ENCODE assay signal across 17 cellular contexts in genomic region chr9:116564266-116564793, GRCh38.
DNase-seq lines count a peak whose midpoint lies in the region; ATAC-seq and TF ChIP-seq lines count a peak whose summit lies in the region.
"Had no signal": no experiment of that assay in that cellular context is flagged by ENCODE, and none has a peak within 500 bp of the region (broad histone marks: within the 10 kb centered on the region; RNA-seq: fewer than 3 reads in every experiment).

No MANE protein-coding gene starts in this region.

- H3K9me1 ChIP-seq in IMR-90 (ENCODE audit: insufficient read depth, low read length), result no peaks in the 10 kb centered on the region; the same call in 1 of the 2 replicates

- H4K5ac ChIP-seq in IMR-90 (ENCODE audit: low read depth, low read length), result no peak overlapping the region

- no peak overlapping the region for H3K14ac ChIP-seq in IMR-90 (replicated peaks; ENCODE audit: low read depth, low read length)

- H3K4me2 ChIP-seq in IMR-90 (ENCODE audit: low read depth, low read length), result no peak overlapping the region
- H3K4me2 ChIP-seq: BLaER1, GM23338 had no signal

- no peaks in the 10 kb centered on the region; the same call in 1 of the 2 replicates for H3K27me3 ChIP-seq in IMR-90 (ENCODE audit: control insufficient read depth, insufficient read depth, low read length)
- H3K27me3 ChIP-seq: BLaER1 had no signal

- in situ Hi-C loops in Caki2 (cut with HindIII; ENCODE audit: low pct_unique_long_range_greater_than_20kb, low sequenced_read_pairs) (no loop called here), IMR-90 (cut with MboI; ENCODE audit: low sequenced_read_pairs) (no loop called here)

- no peak overlapping the region for H4K91ac ChIP-seq in IMR-90 (ENCODE audit: insufficient read depth, low read depth, low read length)

- intact Hi-C loops in IMR-90 (cut with micrococcal nuclease), result no loop called here

- CTCF ChIA-PET in IMR-90 (lab: Yijun Ruan, JAX), result interaction anchor here (0.7 kb wide), 1 partner anchor 12 kb away, joined by 3 read pairs; no protein-coding TSS in a partner anchor

- no peak overlapping the region for H2BK20ac ChIP-seq in IMR-90 (ENCODE audit: low read depth, low read length)

- no peak overlapping the region for H3K27ac ChIP-seq in IMR-90 (ENCODE audit: insufficient read depth, low read length)
- H3K27ac ChIP-seq: BLaER1, C4-2B had no signal

- no peak for TF ChIP-seq CTCF in IMR-90 (conservative IDR thresholded peaks at IDR 0.05; ENCODE audit: low read depth, low read length)

- no peaks in the 10 kb centered on the region for H4K20me1 ChIP-seq in IMR-90 (ENCODE audit: insufficient read depth, low read length)
- H4K20me1 ChIP-seq: BLaER1 had no signal

- dilution Hi-C loops in IMR-90 (cut with HindIII; ENCODE audit: low sequenced_read_pairs, unreplicated experiment), result no loop called here

- H2AFZ ChIP-seq in IMR-90 (replicated peaks; ENCODE audit: low read length, poor library complexity), result no peak overlapping the region
- H2AFZ ChIP-seq: GM23338 had no signal

- H3K4ac ChIP-seq in IMR-90 (ENCODE audit: low read depth, low read length), result no peak overlapping the region

- H2AK5ac ChIP-seq in IMR-90 (ENCODE audit: low read depth, low read length), result 0 out of 2 replicates have a peak overlapping the region, but pooled peaks have one; percentile 2

- H2AK9ac ChIP-seq in IMR-90 (replicated peaks; ENCODE audit: low read depth, low read length, poor library complexity), result no peak overlapping the region

- H3K56ac ChIP-seq in IMR-90 (ENCODE audit: extremely low read depth, insufficient read depth, low read length), result no peak overlapping the region

- TF ChIP-seq RAD21 in IMR-90 (IDR thresholded peaks at IDR 0.05; ENCODE audit: low read length), result no peak

- H3K4me1 ChIP-seq in IMR-90 (ENCODE audit: control insufficient read depth, insufficient read depth, low read length), result peaks cover 3% of the 10 kb centered on the region; the same call in 1 of the 2 replicates
- H3K4me1 ChIP-seq: BLaER1, HAP-1 had no signal

- H2BK120ac ChIP-seq in IMR-90 (ENCODE audit: low read depth, low read length), result no peak overlapping the region

- no peak overlapping the region for H3K23ac ChIP-seq in IMR-90 (ENCODE audit: low read depth, low read length)

- no peaks in the 10 kb centered on the region for H3K79me1 ChIP-seq in IMR-90 (ENCODE audit: low read depth in 1 of 2, low read length in 2 of 2)

- H3K9me3 ChIP-seq in IMR-90 (ENCODE audit: control insufficient read depth, insufficient read depth, low read length), result no peaks in the 10 kb centered on the region
- H3K9me3 ChIP-seq: BLaER1, HAP-1 had no signal

- no peak overlapping the region for H2BK5ac ChIP-seq in IMR-90 (ENCODE audit: low read depth, low read length, poor library complexity, severe bottlenecking)

- H2BK15ac ChIP-seq in IMR-90 (ENCODE audit: low read depth, low read length), result no peak overlapping the region

- TF ChIP-seq POLR2A in IMR-90 (IDR thresholded peaks at IDR 0.05; ENCODE audit: low read depth, low read length), result no peak

- H3K4me3 ChIP-seq in IMR-90 (ENCODE audit: insufficient read depth, low read depth, low read length), result no peak overlapping the region
- H3K4me3 ChIP-seq: BLaER1, GM23338, HAP-1 had no signal

- no TSS peak for BruUV-seq in IMR-90 (replicated peaks; lab: Mats Ljungman, UMichigan)

- H3K18ac ChIP-seq in IMR-90 (ENCODE audit: low read depth, low read length), result no peak overlapping the region

- WGBS in IMR-90 (ENCODE audit: extremely low coverage in 2 of 2, insufficient read length in 1 of 2), 2 experiments, result 95% methylated on average over 2 of the region's 3 CpGs; no CpG with 5 or more reads in 1 of the 2 experiments

- H3K9ac ChIP-seq in IMR-90 (ENCODE audit: low read depth, low read length), result no peak overlapping the region
- H3K9ac ChIP-seq: BLaER1 had no signal

- POLR2A ChIA-PET in IMR-90 (lab: Charles Lee; ENCODE audit: unreplicated experiment), result interaction anchor here (0.5 kb wide), 1 partner anchor 15 kb away, joined by 3 read pairs; no protein-coding TSS in a partner anchor

- DNase-seq in Caki2 (ENCODE audit: low read depth) (peak; percentile 94), IMR-90 (no peak), kidney tubule cell (ENCODE audit: low spot score) (peak; percentile 8), RPMI8226 (no peak), amygdala (lab: John Stamatoyannopoulos, UW) (no peak), CD1c-positive myeloid dendritic cell (ENCODE audit: extremely low spot score) (no peak)
- DNase-seq: Calu3; CD4-positive, alpha-beta T cell; CD8-positive, alpha-beta memory T cell; DMS53; DMS79 treated with DMSO at 0.1 percent for 48 hours; GF-D8; HFFc6 had no signal

- ATAC-seq in IMR-90 (ENCODE audit: low read depth), result no peak
- ATAC-seq: GM23338 had no signal

- H4K8ac ChIP-seq in IMR-90 (ENCODE audit: low read depth in 2 of 2, low read length in 2 of 2), result no peak overlapping the region

- H3K36me3 ChIP-seq in IMR-90 (ENCODE audit: control insufficient read depth, insufficient read depth, low read length), result no peaks in the 10 kb centered on the region
- H3K36me3 ChIP-seq: BLaER1, HAP-1 had no signal

TF ChIP-seq in IMR-90, 13 proteins besides CTCF, POLR2A, EP300 and RAD21:
- TF ChIP-seq MAFK (IDR thresholded peaks at IDR 0.05; ENCODE audit: low read depth, low read length), result no peak
- TF ChIP-seq CEBPB (IDR thresholded peaks at IDR 0.05; ENCODE audit: low read depth, low read length), result no peak
- TF ChIP-seq, protein P1, sequence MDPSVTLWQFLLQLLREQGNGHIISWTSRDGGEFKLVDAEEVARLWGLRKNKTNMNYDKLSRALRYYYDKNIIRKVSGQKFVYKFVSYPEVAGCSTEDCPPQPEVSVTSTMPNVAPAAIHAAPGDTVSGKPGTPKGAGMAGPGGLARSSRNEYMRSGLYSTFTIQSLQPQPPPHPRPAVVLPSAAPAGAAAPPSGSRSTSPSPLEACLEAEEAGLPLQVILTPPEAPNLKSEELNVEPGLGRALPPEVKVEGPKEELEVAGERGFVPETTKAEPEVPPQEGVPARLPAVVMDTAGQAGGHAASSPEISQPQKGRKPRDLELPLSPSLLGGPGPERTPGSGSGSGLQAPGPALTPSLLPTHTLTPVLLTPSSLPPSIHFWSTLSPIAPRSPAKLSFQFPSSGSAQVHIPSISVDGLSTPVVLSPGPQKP (IDR thresholded peaks at IDR 0.05; ENCODE audit: borderline replicate concordance, low read depth, low read length), result no peak
- no peak for TF ChIP-seq RFX5 (IDR thresholded peaks at IDR 0.05; ENCODE audit: low read depth, low read length)
- no peak for TF ChIP-seq MAZ (IDR thresholded peaks at IDR 0.05; ENCODE audit: borderline replicate concordance, low read depth, low read length)
- TF ChIP-seq FOS (IDR thresholded peaks at IDR 0.05; ENCODE audit: low read depth, low read length), result no peak
- TF ChIP-seq SMC3 (IDR thresholded peaks at IDR 0.05; ENCODE audit: low read depth, low read length), result no peak
- no peak for TF ChIP-seq NFE2L2 (IDR thresholded peaks at IDR 0.05; ENCODE audit: low read depth, low read length)
- TF ChIP-seq CHD1 (IDR thresholded peaks at IDR 0.05; ENCODE audit: low read depth, low read length), result no peak
- TF ChIP-seq USF2 (IDR thresholded peaks at IDR 0.05; ENCODE audit: low read depth, low read length), result no peak
- no peak for TF ChIP-seq RCOR1 (IDR thresholded peaks at IDR 0.05; ENCODE audit: insufficient replicate concordance, low read length)
- TF ChIP-seq BHLHE40 (IDR thresholded peaks at IDR 0.05; ENCODE audit: low read depth, low read length), result no peak
- no peak for TF ChIP-seq MXI1 (IDR thresholded peaks at IDR 0.05; ENCODE audit: borderline replicate concordance, low read depth, low read length)

Comparison
In these comparisons a context has a peak if more than half of its experiments do, and no peak if none do; other contexts are left out.
1. DNase-seq: peak in Caki2 (single experiment) and kidney tubule cell (single experiment); none in IMR-90 (single experiment), RPMI8226 (single experiment), amygdala (0 of 56) and CD1c-positive myeloid dendritic cell (single experiment).